In genomic region chr1:79052829-79053449, GRCh38 we compare ENCODE assay signal across 1 cellular context.
TF ChIP-seq lines count a peak whose summit lies in the region.

No MANE protein-coding gene starts in this region.

TF ChIP-seq in SK-N-SH, 30 proteins besides CTCF, POLR2A, EP300 and RAD21 (continued from another document):
- no peak for TF ChIP-seq GATA2 (CRISPR knock-in tag; IDR thresholded peaks at IDR 0.05)
